14 cellular contexts compared by ENCODE assay signal in the genomic region with DNA sequence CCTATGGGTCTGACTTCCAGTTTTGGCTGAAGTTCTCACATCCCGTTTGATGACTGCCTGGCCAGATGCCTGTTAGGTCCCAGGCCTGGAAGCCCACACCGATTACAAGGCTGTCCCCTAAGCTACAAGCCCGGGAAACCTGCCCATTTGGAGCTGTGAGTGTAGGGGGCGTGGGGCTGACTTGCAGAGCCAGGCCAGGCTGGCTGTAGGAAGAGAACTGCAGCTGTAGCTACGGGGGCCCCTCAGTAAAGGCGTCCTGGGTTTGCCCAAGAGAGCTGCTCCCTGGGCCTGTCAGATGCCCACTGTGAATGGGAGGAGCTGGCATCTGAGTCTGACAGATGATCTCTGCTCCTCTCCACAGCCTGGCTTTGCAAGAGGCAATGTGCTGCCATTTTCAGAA.
"Had no signal": no experiment of that assay in that cellular context is flagged by ENCODE, and none has a peak within 500 bp of the region (broad histone marks: within the 10 kb centered on the region; RNA-seq: fewer than 3 reads in every experiment).

No MANE protein-coding gene starts in this region.

- H3K9me3 Mint-ChIP-seq: activated naive CD4-positive, alpha-beta T cell treated with anti-CD3 and anti-CD28 coated beads, Interleukin-2, amount 10 ng/mL, durations not matched to agents 7 days and 5 days; activated T-helper 2 cell treated with anti-CD3 and anti-CD28 coated beads, Interferon-gamma antibody, Interleukin-2, Interleukin-4, amounts not matched to agents 10 μg/mL and 5 μg/mL and 100 μg/mL, durations not matched to agents 14 hours and 24 hours and 36 hours had no signal

- H3K4me3 Mint-ChIP-seq: activated naive CD4-positive, alpha-beta T cell treated with anti-CD3 and anti-CD28 coated beads, Interleukin-2, amount 10 ng/mL, durations not matched to agents 7 days and 5 days; naive B cell had no signal

- H3K27me3 ChIP-seq: adrenal gland, testis had no signal

- H3K27ac ChIP-seq: adrenal gland, neutrophil, psoas muscle, sigmoid colon, testis had no signal

- H3K27ac Mint-ChIP-seq: activated naive CD4-positive, alpha-beta T cell treated with anti-CD3 and anti-CD28 coated beads, Interleukin-2, amount 10 ng/mL, durations not matched to agents 7 days and 5 days; activated T-helper 2 cell treated with anti-CD3 and anti-CD28 coated beads, Interferon-gamma antibody, Interleukin-2, Interleukin-4, amounts not matched to agents 10 μg/mL and 5 μg/mL and 100 μg/mL, durations not matched to agents 14 hours and 24 hours and 36 hours; naive B cell had no signal

- H3K4me1 Mint-ChIP-seq: activated naive CD4-positive, alpha-beta T cell treated with anti-CD3 and anti-CD28 coated beads, Interleukin-2, amount 10 ng/mL, durations not matched to agents 7 days and 5 days; naive B cell had no signal

- ATAC-seq: stimulated activated naive CD8-positive, alpha-beta T cell treated with anti-CD3 and anti-CD28 coated beads, Interleukin-15, Interleukin-2, amounts not matched to agents 100 U/mL and 50 U/mL, for 24 hours had no signal

- H3K36me3 Mint-ChIP-seq: activated naive CD4-positive, alpha-beta T cell treated with anti-CD3 and anti-CD28 coated beads, Interleukin-2, amount 10 ng/mL, durations not matched to agents 7 days and 5 days; naive B cell had no signal

- H3K4me1 ChIP-seq: adrenal gland, sigmoid colon, testis had no signal

- DNase-seq: activated CD4-positive, alpha-beta T cell treated with anti-CD3 and anti-CD28 coated beads, Interleukin-2, amount 50 U/mL, for 1 hour; activated CD4-positive, CD25-positive, alpha-beta regulatory T cell; activated naive CD4-positive, alpha-beta T cell treated with anti-CD3 and anti-CD28 coated beads, Interleukin-2, amount 10 ng/mL, durations not matched to agents 7 days and 5 days; adrenal gland; effector CD4-positive, alpha-beta T cell; naive B cell; psoas muscle; sigmoid colon; stimulated activated CD4-positive, alpha-beta T cell treated with anti-CD3 and anti-CD28 coated beads, Interleukin-4, amount 100 ng/mL, for 1 hour; stimulated activated CD8-positive, alpha-beta memory T cell treated with anti-CD3 and anti-CD28 coated beads, Interleukin-4, amount 100 ng/mL, for 48 hours; stimulated activated naive CD8-positive, alpha-beta T cell treated with anti-CD3 and anti-CD28 coated beads, Interleukin-15, Interleukin-2, amounts not matched to agents 100 U/mL and 50 U/mL, for 24 hours; testis had no signal
